16 cellular contexts compared by ENCODE assay signal in the genomic region with DNA sequence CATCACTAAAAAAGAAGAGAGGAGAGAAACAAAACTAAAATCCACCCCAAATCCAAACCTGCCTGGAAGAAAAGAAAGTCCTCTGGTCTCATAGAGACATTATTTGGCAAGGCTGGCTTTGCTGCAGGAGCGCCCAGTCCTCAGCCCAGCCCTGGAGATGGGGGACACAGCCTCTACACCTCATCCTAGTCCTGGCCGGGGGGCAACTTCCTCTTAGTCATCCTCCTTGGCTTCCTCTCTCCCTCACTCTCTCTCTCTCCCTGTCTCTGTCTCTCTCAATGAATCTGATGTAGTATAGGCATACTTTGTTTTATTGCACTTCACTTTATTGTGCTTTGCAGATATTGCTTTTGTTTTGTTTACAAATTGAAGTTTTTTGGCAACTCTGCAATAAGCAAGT. TPM values are rescaled to one million over a fixed set of nuclear protein-coding genes. Genes with fewer than 3 reads are reported as not detected.
A peak's percentile ranks its signal among the peaks of the same experiment; 100 is the strongest.
DNase-seq lines count a peak whose midpoint lies in the region; ATAC-seq and TF ChIP-seq lines count a peak whose summit lies in the region.
"Had no signal": no experiment of that assay in that cellular context is flagged by ENCODE, and none has a peak within 500 bp of the region (broad histone marks: within the 10 kb centered on the region; RNA-seq: fewer than 3 reads in every experiment).

No MANE protein-coding gene starts in this region.

- TF ChIP-seq CTCF in fibroblast of pulmonary artery (IDR thresholded peaks at IDR 0.05; ENCODE audit: low read length, missing control alignments) = no peak

- H3K27me3 ChIP-seq in MG63 = no peaks in the 10 kb centered on the region
- H3K27me3 ChIP-seq: BE2C had no signal

- H3K4me3 ChIP-seq in MG63 (no peak overlapping the region), fibroblast of pulmonary artery (replicated peaks; ENCODE audit: low read depth, low read length) (no peak overlapping the region)
- H3K4me3 ChIP-seq: A549 had no signal

- no peaks in the 10 kb centered on the region for H3K36me3 ChIP-seq in MG63
- H3K36me3 ChIP-seq: BE2C had no signal

- no peaks in the 10 kb centered on the region for H3K9me3 ChIP-seq in MG63
- H3K9me3 ChIP-seq: A549, BE2C had no signal

- ATAC-seq in SK-N-SH treated with all-trans-retinoic acid at 6 μM for 48 hours (peak; percentile 61; the same call in 2 of the 3 replicates), HG03139 (IDR thresholded peaks at IDR 0.05; ENCODE audit: unreplicated experiment) (no peak)
- ATAC-seq: A549 had no signal

- peak; percentile 2 for DNase-seq in Daoy (ENCODE audit: low read depth)
- peak; percentile 37 for DNase-seq in MG63
- peak; percentile 30 for DNase-seq in fibroblast of pulmonary artery (ENCODE audit: low read depth)
- no peak for DNase-seq in activated CD4-positive, alpha-beta T cell treated with anti-CD3 and anti-CD28 coated beads, Interleukin-2, amount 50 U/mL, for 1 hour
- DNase-seq in NCI-H1436 (lab: John Stamatoyannopoulos, UW) = no peak
- DNase-seq: BE2C; CD4-positive, alpha-beta memory T cell; DMS79; GF-D8; HCEC 1CT; HFFc6; IMR-90 had no signal

TF ChIP-seq in SK-N-SH treated with all-trans-retinoic acid at 6 μM for 48 hours, 23 proteins besides CTCF, POLR2A, EP300 and RAD21:
- TF ChIP-seq TOX (CRISPR knock-in tag; IDR thresholded peaks at IDR 0.05; ENCODE audit: borderline replicate concordance) = no peak

RNA-seq across cellular contexts. Expression of gene MAGEB10, which starts 55.8 kb away (rescaled TPM):
- 1.5 and 1.8 TPM in 2 replicates for total RNA-seq in Daoy (2014; rRNA removed; shearing (Covaris generic))
- total RNA-seq in MG63 (2014; rRNA removed; shearing (Covaris generic); ENCODE audit: low replicate concordance) = not detected in 2 replicates
- total RNA-seq: CD4-positive, alpha-beta memory T cell; H4; HFFc6; IMR-90 had no signal

Comparison
In these comparisons a context has a peak if more than half of its experiments do, and no peak if none do; other contexts are left out.
1. DNase-seq: peak in Daoy (single experiment), MG63 (single experiment) and fibroblast of pulmonary artery (single experiment); none in activated CD4-positive, alpha-beta T cell treated with anti-CD3 and anti-CD28 coated beads, Interleukin-2, amount 50 U/mL, for 1 hour (single experiment) and NCI-H1436 (single experiment).